Comparison of ENCODE assay signal across 8 cellular contexts in genomic region chr1:64744492-64745180, GRCh38. TPM values are rescaled to one million over a fixed set of nuclear protein-coding genes. Genes with fewer than 3 reads are reported as not detected.
DNase-seq lines count a peak whose midpoint lies in the region; ATAC-seq and TF ChIP-seq lines count a peak whose summit lies in the region.

A gene with protein sequence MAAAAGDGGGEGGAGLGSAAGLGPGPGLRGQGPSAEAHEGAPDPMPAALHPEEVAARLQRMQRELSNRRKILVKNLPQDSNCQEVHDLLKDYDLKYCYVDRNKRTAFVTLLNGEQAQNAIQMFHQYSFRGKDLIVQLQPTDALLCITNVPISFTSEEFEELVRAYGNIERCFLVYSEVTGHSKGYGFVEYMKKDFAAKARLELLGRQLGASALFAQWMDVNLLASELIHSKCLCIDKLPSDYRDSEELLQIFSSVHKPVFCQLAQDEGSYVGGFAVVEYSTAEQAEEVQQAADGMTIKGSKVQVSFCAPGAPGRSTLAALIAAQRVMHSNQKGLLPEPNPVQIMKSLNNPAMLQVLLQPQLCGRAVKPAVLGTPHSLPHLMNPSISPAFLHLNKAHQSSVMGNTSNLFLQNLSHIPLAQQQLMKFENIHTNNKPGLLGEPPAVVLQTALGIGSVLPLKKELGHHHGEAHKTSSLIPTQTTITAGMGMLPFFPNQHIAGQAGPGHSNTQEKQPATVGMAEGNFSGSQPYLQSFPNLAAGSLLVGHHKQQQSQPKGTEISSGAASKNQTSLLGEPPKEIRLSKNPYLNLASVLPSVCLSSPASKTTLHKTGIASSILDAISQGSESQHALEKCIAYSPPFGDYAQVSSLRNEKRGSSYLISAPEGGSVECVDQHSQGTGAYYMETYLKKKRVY (plus strand): TSS chr1:64745075. CDS start chr1:64745173, 98 bp downstream.

- DNase-seq in BE2C, result peak; percentile 74
- DNase-seq in MM.1S, result peak; percentile 87
- peak; percentile 75 for DNase-seq in SW480 (ENCODE audit: low spot score)
- DNase-seq in amniotic stem cell (lab: John Stamatoyannopoulos, UW), result peak; percentile 13
- DNase-seq in left ventricle myocardium superior, result peak; percentile 87
- peak; percentile 84 for DNase-seq in prostate gland (ENCODE audit: low spot score)
- no peak for DNase-seq in cortex of kidney (lab: John Stamatoyannopoulos, UW)

- intact Hi-C loops in left ventricle myocardium superior (cut with micrococcal nuclease), result no loop called here
- intact Hi-C loops in prostate gland (cut with DNase I), result loop anchor here (5.0 to 10.0 kb wide), 3 partner anchors 52 to 320 kb away; no protein-coding TSS in a partner anchor

- TF ChIP-seq POLR2A in prostate gland (IDR thresholded peaks at IDR 0.05), result peak; percentile 52

- peak within 1 kb of the TSS; percentile 89 for H2AFZ ChIP-seq in MM.1S (ENCODE audit: low read length)

- H3K27me3 ChIP-seq in BE2C (no peaks in the 10 kb centered on the region), MM.1S (replicated peaks; ENCODE audit: insufficient read depth, low read length) (no peaks in the 10 kb centered on the region), prostate gland (replicated peaks; ENCODE audit: insufficient read depth) (no peaks in the 10 kb centered on the region)

- H3K36me3 ChIP-seq in BE2C (no peaks in the 10 kb centered on the region), MM.1S (replicated peaks; ENCODE audit: insufficient read depth, low read length) (0 out of 2 replicates have a peak, but pooled peaks cover 4% of the 10 kb centered on the region), prostate gland (no peaks in the 10 kb centered on the region)

- H3F3A ChIP-seq in MM.1S (ENCODE audit: insufficient read depth, low read length), result peaks cover 15% of the 10 kb centered on the region; the same call in 1 of the 2 replicates

- under 1% methylated on average over 49 of the region's 76 CpGs for whole genome bisulfite sequencing in prostate gland

- no peaks in the 10 kb centered on the region for H3K9me2 ChIP-seq in MM.1S (replicated peaks; ENCODE audit: insufficient read depth, low read length)

- peaks cover 36% of the 10 kb centered on the region for H3K79me2 ChIP-seq in MM.1S (ENCODE audit: low read length)

- H3K27ac ChIP-seq in MM.1S (ENCODE audit: low read length) (peak within 1 kb of the TSS; percentile 54; the same call in 1 of the 2 replicates), prostate gland (peak within 1 kb of the TSS; percentile 81 to 82)

- H3K4me3 ChIP-seq in BE2C (ENCODE audit: low read depth, low read length), result peak within 1 kb of the TSS; percentile 77
- peak within 1 kb of the TSS; percentile 77 for H3K4me3 ChIP-seq in MM.1S (ENCODE audit: low read length)
- peak within 1 kb of the TSS; percentile 68 to 69 for H3K4me3 ChIP-seq in prostate gland

- H3K4me2 ChIP-seq in MM.1S (ENCODE audit: low read depth, low read length), result peak within 1 kb of the TSS; percentile 83

- H3K4me1 ChIP-seq in BE2C (no peaks in the 10 kb centered on the region), MM.1S (ENCODE audit: low read length) (peaks cover 13% of the 10 kb centered on the region), prostate gland (replicated peaks) (no peaks in the 10 kb centered on the region)

- H3K9ac ChIP-seq in MM.1S (ENCODE audit: low read length), result peak within 1 kb of the TSS; percentile 72

- no peaks in the 10 kb centered on the region; the same call in 1 of the 2 replicates for H4K20me1 ChIP-seq in MM.1S (ENCODE audit: insufficient read depth, low read length)

- peak; percentile 57 for TF ChIP-seq CTCF in BE2C (IDR thresholded peaks at IDR 0.05; ENCODE audit: low read depth, low read length)
- peak; percentile 54 for TF ChIP-seq CTCF in MM.1S (IDR thresholded peaks at IDR 0.05; ENCODE audit: low read length)
- TF ChIP-seq CTCF in prostate gland (IDR thresholded peaks at IDR 0.05), result peak in 2 of 4 experiments; percentile 39 to 53

- H3K9me3 ChIP-seq in BE2C (no peaks in the 10 kb centered on the region), MM.1S (replicated peaks; ENCODE audit: insufficient read depth, low read length) (no peaks in the 10 kb centered on the region), prostate gland (no peaks in the 10 kb centered on the region)

- ATAC-seq in GM19395 (IDR thresholded peaks at IDR 0.05; ENCODE audit: unreplicated experiment) (peak; percentile 44), left ventricle myocardium superior (peak; percentile 91)

RNA-seq across cellular contexts. Expression of the gene that starts here (rescaled TPM):
- polyA plus RNA-seq in BE2C (2012; ENCODE audit: insufficient read depth, insufficient read length, low read depth), result 4.4 TPM
- 32.6 TPM for total RNA-seq in left ventricle myocardium superior
- total RNA-seq in prostate gland, result 10 to 100 TPM; 11.8 to 18.3 TPM
